Comparison of ENCODE assay signal across 26 cellular contexts in genomic region chr17:68608515-68609130, GRCh38. TPM values are rescaled to one million over a fixed set of nuclear protein-coding genes. Genes with fewer than 3 reads are reported as not detected.
"Had no signal": no experiment of that assay in that cellular context is flagged by ENCODE, and none has a peak within 500 bp of the region (broad histone marks: within the 10 kb centered on the region; RNA-seq: fewer than 3 reads in every experiment).

No MANE protein-coding gene starts in this region.

- H3K4me3 ChIP-seq: lower lobe of right lung, ovary, psoas muscle, sigmoid colon, spleen, testis, tibial artery, upper lobe of left lung had no signal

- H3K9me3 ChIP-seq: testis had no signal

- H3K27ac ChIP-seq: lower lobe of right lung, ovary, psoas muscle, sigmoid colon, spleen, testis, tibial artery, upper lobe of left lung had no signal

- H3K27ac Mint-ChIP-seq: effector memory CD8-positive, alpha-beta T cell; immature natural killer cell; natural killer cell; stimulated activated memory B cell treated with anti-CD40 and anti-IgM and Interleukin-4, amounts not matched to agents 10 μg/mL and 1 μg/mL and 100 μg/mL, for 72 hours had no signal

- H3K27me3 ChIP-seq: ovary, sigmoid colon, spleen, testis, tibial artery, upper lobe of left lung had no signal

- H3K4me1 Mint-ChIP-seq: stimulated activated memory B cell treated with anti-CD40 and anti-IgM and Interleukin-4, amounts not matched to agents 10 μg/mL and 1 μg/mL and 100 μg/mL, for 72 hours had no signal

- H3K36me3 Mint-ChIP-seq: stimulated activated memory B cell treated with anti-CD40 and anti-IgM and Interleukin-4, amounts not matched to agents 10 μg/mL and 1 μg/mL and 100 μg/mL, for 72 hours had no signal

- H3K36me3 ChIP-seq: lower lobe of right lung, ovary, sigmoid colon, spleen, tibial artery, upper lobe of left lung had no signal

- ATAC-seq: effector memory CD8-positive, alpha-beta T cell; left ventricle myocardium superior; lower lobe of right lung; natural killer cell; psoas muscle; right cardiac atrium; stimulated activated memory B cell treated with anti-CD40 and anti-IgM and Interleukin-4, amounts not matched to agents 10 μg/mL and 1 μg/mL and 100 μg/mL, for 72 hours; stimulated activated naive CD8-positive, alpha-beta T cell treated with anti-CD3 and anti-CD28 coated beads, Interleukin-15, Interleukin-2, amounts not matched to agents 100 U/mL and 50 U/mL, for 24 hours had no signal

- FAIRE-seq: frontal cortex, keratinocyte, urothelium cell line had no signal

- H3K4me1 ChIP-seq: psoas muscle, sigmoid colon, testis, tibial artery had no signal

- H3K4me3 Mint-ChIP-seq: effector memory CD8-positive, alpha-beta T cell; immature natural killer cell; natural killer cell; stimulated activated memory B cell treated with anti-CD40 and anti-IgM and Interleukin-4, amounts not matched to agents 10 μg/mL and 1 μg/mL and 100 μg/mL, for 72 hours had no signal

- DNase-seq: cortex of kidney; effector memory CD8-positive, alpha-beta T cell; hypothalamus; immature natural killer cell; left ventricle myocardium superior; lower lobe of right lung; natural killer cell; occipital lobe; ovary; posterior cingulate gyrus; psoas muscle; right cardiac atrium; sigmoid colon; spleen; stimulated activated CD4-positive, alpha-beta T cell treated with anti-CD3 and anti-CD28 coated beads, Interleukin-4, amount 100 ng/mL, for 4 hours; stimulated activated naive CD8-positive, alpha-beta T cell treated with anti-CD3 and anti-CD28 coated beads, Interleukin-15, Interleukin-2, amounts not matched to agents 100 U/mL and 50 U/mL, for 24 hours; substantia nigra; testis; tibial artery; upper lobe of left lung had no signal

RNA-seq across cellular contexts. Expression of gene FAM20A, which starts 7.5 kb away (rescaled TPM):
- total RNA-seq: dermis microvascular lymphatic vessel endothelial cell had no signal
- polyA plus RNA-seq: immature natural killer cell, keratinocyte, neural cell had no signal
